In genomic region chr10:8049151-8049873, GRCh38 we compare ENCODE assay signal across 1 cellular context.
TF ChIP-seq lines count a peak whose summit lies in the region.

No MANE protein-coding gene starts in this region.

TF ChIP-seq in HEK293, 187 proteins besides CTCF, POLR2A, EP300 and RAD21 (continued from another document):
- TF ChIP-seq, protein P1, sequence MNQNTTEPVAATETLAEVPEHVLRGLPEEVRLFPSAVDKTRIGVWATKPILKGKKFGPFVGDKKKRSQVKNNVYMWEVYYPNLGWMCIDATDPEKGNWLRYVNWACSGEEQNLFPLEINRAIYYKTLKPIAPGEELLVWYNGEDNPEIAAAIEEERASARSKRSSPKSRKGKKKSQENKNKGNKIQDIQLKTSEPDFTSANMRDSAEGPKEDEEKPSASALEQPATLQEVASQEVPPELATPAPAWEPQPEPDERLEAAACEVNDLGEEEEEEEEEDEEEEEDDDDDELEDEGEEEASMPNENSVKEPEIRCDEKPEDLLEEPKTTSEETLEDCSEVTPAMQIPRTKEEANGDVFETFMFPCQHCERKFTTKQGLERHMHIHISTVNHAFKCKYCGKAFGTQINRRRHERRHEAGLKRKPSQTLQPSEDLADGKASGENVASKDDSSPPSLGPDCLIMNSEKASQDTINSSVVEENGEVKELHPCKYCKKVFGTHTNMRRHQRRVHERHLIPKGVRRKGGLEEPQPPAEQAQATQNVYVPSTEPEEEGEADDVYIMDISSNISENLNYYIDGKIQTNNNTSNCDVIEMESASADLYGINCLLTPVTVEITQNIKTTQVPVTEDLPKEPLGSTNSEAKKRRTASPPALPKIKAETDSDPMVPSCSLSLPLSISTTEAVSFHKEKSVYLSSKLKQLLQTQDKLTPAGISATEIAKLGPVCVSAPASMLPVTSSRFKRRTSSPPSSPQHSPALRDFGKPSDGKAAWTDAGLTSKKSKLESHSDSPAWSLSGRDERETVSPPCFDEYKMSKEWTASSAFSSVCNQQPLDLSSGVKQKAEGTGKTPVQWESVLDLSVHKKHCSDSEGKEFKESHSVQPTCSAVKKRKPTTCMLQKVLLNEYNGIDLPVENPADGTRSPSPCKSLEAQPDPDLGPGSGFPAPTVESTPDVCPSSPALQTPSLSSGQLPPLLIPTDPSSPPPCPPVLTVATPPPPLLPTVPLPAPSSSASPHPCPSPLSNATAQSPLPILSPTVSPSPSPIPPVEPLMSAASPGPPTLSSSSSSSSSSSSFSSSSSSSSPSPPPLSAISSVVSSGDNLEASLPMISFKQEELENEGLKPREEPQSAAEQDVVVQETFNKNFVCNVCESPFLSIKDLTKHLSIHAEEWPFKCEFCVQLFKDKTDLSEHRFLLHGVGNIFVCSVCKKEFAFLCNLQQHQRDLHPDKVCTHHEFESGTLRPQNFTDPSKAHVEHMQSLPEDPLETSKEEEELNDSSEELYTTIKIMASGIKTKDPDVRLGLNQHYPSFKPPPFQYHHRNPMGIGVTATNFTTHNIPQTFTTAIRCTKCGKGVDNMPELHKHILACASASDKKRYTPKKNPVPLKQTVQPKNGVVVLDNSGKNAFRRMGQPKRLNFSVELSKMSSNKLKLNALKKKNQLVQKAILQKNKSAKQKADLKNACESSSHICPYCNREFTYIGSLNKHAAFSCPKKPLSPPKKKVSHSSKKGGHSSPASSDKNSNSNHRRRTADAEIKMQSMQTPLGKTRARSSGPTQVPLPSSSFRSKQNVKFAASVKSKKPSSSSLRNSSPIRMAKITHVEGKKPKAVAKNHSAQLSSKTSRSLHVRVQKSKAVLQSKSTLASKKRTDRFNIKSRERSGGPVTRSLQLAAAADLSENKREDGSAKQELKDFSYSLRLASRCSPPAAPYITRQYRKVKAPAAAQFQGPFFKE (tag by site-specific recombination; IDR thresholded peaks at IDR 0.05; ENCODE audit: borderline replicate concordance), result no peak
- no peak for TF ChIP-seq ZNF830 (tag by site-specific recombination; IDR thresholded peaks at IDR 0.05; ENCODE audit: low read depth)
- TF ChIP-seq GLIS1 (tag by site-specific recombination; IDR thresholded peaks at IDR 0.05), result no peak
- 0 out of 2 replicates have a peak, but pooled peaks have one; percentile 24 for TF ChIP-seq KLF9 (tag by site-specific recombination; IDR thresholded peaks at IDR 0.05; ENCODE audit: low read depth)
- TF ChIP-seq REPIN1 (tag by site-specific recombination; IDR thresholded peaks at IDR 0.05; ENCODE audit: low read depth), result no peak
- TF ChIP-seq ZNF623 (tag by site-specific recombination; IDR thresholded peaks at IDR 0.05), result no peak
- TF ChIP-seq, protein P2, sequence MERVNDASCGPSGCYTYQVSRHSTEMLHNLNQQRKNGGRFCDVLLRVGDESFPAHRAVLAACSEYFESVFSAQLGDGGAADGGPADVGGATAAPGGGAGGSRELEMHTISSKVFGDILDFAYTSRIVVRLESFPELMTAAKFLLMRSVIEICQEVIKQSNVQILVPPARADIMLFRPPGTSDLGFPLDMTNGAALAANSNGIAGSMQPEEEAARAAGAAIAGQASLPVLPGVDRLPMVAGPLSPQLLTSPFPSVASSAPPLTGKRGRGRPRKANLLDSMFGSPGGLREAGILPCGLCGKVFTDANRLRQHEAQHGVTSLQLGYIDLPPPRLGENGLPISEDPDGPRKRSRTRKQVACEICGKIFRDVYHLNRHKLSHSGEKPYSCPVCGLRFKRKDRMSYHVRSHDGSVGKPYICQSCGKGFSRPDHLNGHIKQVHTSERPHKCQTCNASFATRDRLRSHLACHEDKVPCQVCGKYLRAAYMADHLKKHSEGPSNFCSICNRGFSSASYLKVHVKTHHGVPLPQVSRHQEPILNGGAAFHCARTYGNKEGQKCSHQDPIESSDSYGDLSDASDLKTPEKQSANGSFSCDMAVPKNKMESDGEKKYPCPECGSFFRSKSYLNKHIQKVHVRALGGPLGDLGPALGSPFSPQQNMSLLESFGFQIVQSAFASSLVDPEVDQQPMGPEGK (tag by site-specific recombination; IDR thresholded peaks at IDR 0.05), result peak; percentile 33
- TF ChIP-seq ZFP3 (tag by site-specific recombination; IDR thresholded peaks at IDR 0.05; ENCODE audit: low read depth), result no peak
- TF ChIP-seq ZNF155 (tag by site-specific recombination; IDR thresholded peaks at IDR 0.05), result no peak
- TF ChIP-seq ZNF114 (tag by site-specific recombination; IDR thresholded peaks at IDR 0.05), result no peak
- peak; percentile 60; the same call in 1 of the 2 replicates for TF ChIP-seq ZBTB6 (tag by site-specific recombination; IDR thresholded peaks at IDR 0.05)
- peak; percentile 68 for TF ChIP-seq EGR2 (tag by site-specific recombination; IDR thresholded peaks at IDR 0.05; ENCODE audit: low read depth)
- peak; percentile 41; the same call in 1 of the 2 replicates for TF ChIP-seq ZXDB (tag by site-specific recombination; IDR thresholded peaks at IDR 0.05)
- TF ChIP-seq ZNF335 (tag by site-specific recombination; conservative IDR thresholded peaks at IDR 0.05), result peak; percentile 78
- TF ChIP-seq ZNF791 (tag by site-specific recombination; IDR thresholded peaks at IDR 0.05), result no peak
- TF ChIP-seq ZNF10 (tag by site-specific recombination; IDR thresholded peaks at IDR 0.05), result no peak
- TF ChIP-seq SCRT2 (tag by site-specific recombination; IDR thresholded peaks at IDR 0.05), result no peak
- TF ChIP-seq ZSCAN30 (tag by site-specific recombination; IDR thresholded peaks at IDR 0.05), result peak; percentile 40
- TF ChIP-seq ZNF398 (tag by site-specific recombination; IDR thresholded peaks at IDR 0.05), result no peak
- TF ChIP-seq, protein P3, sequence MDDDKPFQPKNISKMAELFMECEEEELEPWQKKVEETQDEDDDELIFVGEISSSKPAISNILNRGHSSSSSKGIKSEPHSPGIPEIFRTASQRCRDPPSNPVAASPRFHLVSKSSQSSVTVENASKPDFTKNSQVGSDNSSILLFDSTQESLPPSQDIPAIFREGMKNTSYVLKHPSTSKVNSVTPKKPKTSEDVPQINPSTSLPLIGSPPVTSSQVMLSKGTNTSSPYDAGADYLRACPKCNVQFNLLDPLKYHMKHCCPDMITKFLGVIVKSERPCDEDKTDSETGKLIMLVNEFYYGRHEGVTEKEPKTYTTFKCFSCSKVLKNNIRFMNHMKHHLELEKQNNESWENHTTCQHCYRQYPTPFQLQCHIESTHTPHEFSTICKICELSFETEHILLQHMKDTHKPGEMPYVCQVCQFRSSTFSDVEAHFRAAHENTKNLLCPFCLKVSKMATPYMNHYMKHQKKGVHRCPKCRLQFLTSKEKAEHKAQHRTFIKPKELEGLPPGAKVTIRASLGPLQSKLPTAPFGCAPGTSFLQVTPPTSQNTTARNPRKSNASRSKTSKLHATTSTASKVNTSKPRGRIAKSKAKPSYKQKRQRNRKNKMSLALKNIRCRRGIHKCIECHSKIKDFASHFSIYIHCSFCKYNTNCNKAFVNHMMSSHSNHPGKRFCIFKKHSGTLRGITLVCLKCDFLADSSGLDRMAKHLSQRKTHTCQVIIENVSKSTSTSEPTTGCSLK (tag by site-specific recombination; IDR thresholded peaks at IDR 0.05), result no peak
- TF ChIP-seq ZNF549 (tag by site-specific recombination; IDR thresholded peaks at IDR 0.05), result no peak
- no peak for TF ChIP-seq ZNF747 (tag by site-specific recombination; IDR thresholded peaks at IDR 0.05)
TF ChIP-seq in HEK293: peak in this region for 14.
